11 cellular contexts compared by ENCODE assay signal in the genomic region with DNA sequence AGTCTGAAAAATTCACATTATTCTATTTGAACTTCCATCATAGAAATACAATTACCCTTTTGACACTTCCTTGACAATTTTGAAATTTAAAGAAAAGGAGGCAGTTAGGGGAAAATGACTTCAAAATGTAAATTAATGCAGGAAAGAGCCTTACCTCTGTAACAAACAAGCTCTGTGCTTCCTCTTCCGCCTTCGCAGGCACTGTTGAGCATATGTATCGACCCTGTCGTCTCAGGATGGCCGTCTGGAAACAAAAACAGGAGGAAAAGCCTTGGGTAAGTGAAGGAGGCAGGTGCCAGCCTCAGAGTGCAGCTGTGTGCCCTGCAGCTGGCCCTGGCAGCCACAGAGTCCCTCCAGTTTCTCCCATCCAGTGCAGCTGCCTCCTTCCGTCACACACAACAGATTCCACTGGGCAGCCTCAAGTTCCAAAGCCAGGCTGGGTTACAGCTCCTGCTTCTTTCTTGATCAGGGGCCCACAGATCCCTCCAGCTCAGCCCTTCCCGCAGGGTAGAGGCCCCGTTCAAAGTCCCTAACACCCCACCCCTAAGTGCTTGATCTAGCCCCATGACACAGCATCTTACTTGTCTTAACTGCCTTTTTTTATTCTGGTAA. TPM values are rescaled to one million over a fixed set of nuclear protein-coding genes. Genes with fewer than 3 reads are reported as not detected.
A peak's percentile ranks its signal among the peaks of the same experiment; 100 is the strongest.
DNase-seq lines count a peak whose midpoint lies in the region; ATAC-seq and TF ChIP-seq lines count a peak whose summit lies in the region.
"Had no signal": no experiment of that assay in that cellular context is flagged by ENCODE, and none has a peak within 500 bp of the region (broad histone marks: within the 10 kb centered on the region; RNA-seq: fewer than 3 reads in every experiment).

No MANE protein-coding gene starts in this region.

- peaks cover 23% of the 10 kb centered on the region for H3K9me3 Mint-ChIP-seq in activated T-helper 2 cell treated with anti-CD3 and anti-CD28 coated beads, Interferon-gamma antibody, Interleukin-2, Interleukin-4, amounts not matched to agents 10 μg/mL and 5 μg/mL and 100 μg/mL, durations not matched to agents 14 hours and 24 hours and 36 hours

- no peaks in the 10 kb centered on the region for H3K27me3 Mint-ChIP-seq in activated T-helper 2 cell treated with anti-CD3 and anti-CD28 coated beads, Interferon-gamma antibody, Interleukin-2, Interleukin-4, amounts not matched to agents 10 μg/mL and 5 μg/mL and 100 μg/mL, durations not matched to agents 14 hours and 24 hours and 36 hours (ENCODE audit: low read depth)

- H3K36me3 Mint-ChIP-seq in activated T-helper 2 cell treated with anti-CD3 and anti-CD28 coated beads, Interferon-gamma antibody, Interleukin-2, Interleukin-4, amounts not matched to agents 10 μg/mL and 5 μg/mL and 100 μg/mL, durations not matched to agents 14 hours and 24 hours and 36 hours (ENCODE audit: low read depth): peaks cover 42% of the 10 kb centered on the region

- DNase-seq in Ammon's horn (ENCODE audit: low spot score): peak; percentile 75
- DNase-seq in GM06990 (ENCODE audit: extremely low read depth, insufficient read length): peak; percentile 28
- no peak for DNase-seq in activated T-helper 2 cell treated with anti-CD3 and anti-CD28 coated beads, Interferon-gamma antibody, Interleukin-2, Interleukin-4, amounts not matched to agents 10 μg/mL and 5 μg/mL and 100 μg/mL, durations not matched to agents 14 hours and 24 hours and 36 hours (ENCODE audit: low spot score)
- DNase-seq in mucosa of gallbladder (ENCODE audit: low spot score): peak; percentile 37
- no peak for DNase-seq in RKO (ENCODE audit: low spot score)
- DNase-seq in upper lobe of right lung: no peak
- DNase-seq in iPS-NIHi7 (ENCODE audit: extremely low spot score): no peak
- DNase-seq in central memory CD4-positive, alpha-beta T cell: no peak
- DNase-seq: adrenal gland, NCI-H774 had no signal

- no peak for TF ChIP-seq CTCF in GM06990 (IDR thresholded peaks at IDR 0.05; ENCODE audit: insufficient read depth, low read length, poor library complexity, severe bottlenecking)
- TF ChIP-seq CTCF in upper lobe of right lung (IDR thresholded peaks at IDR 0.05): no peak

- peaks cover 7% of the 10 kb centered on the region for H3K4me1 ChIP-seq in upper lobe of right lung
- H3K4me1 ChIP-seq: adrenal gland, prostate gland had no signal

- H3K4me3 Mint-ChIP-seq in activated T-helper 2 cell treated with anti-CD3 and anti-CD28 coated beads, Interferon-gamma antibody, Interleukin-2, Interleukin-4, amounts not matched to agents 10 μg/mL and 5 μg/mL and 100 μg/mL, durations not matched to agents 14 hours and 24 hours and 36 hours (ENCODE audit: low read depth): peak overlapping the region; percentile 26

- peak overlapping the region; percentile 82 for H3K27ac Mint-ChIP-seq in activated T-helper 2 cell treated with anti-CD3 and anti-CD28 coated beads, Interferon-gamma antibody, Interleukin-2, Interleukin-4, amounts not matched to agents 10 μg/mL and 5 μg/mL and 100 μg/mL, durations not matched to agents 14 hours and 24 hours and 36 hours

- H3K36me3 ChIP-seq in GM06990 (ENCODE audit: control insufficient read depth, insufficient read depth, low read length) (no peaks in the 10 kb centered on the region), upper lobe of right lung (no peaks in the 10 kb centered on the region)
- H3K36me3 ChIP-seq: adrenal gland, prostate gland had no signal

- peaks cover 5% of the 10 kb centered on the region for H3K4me1 Mint-ChIP-seq in activated T-helper 2 cell treated with anti-CD3 and anti-CD28 coated beads, Interferon-gamma antibody, Interleukin-2, Interleukin-4, amounts not matched to agents 10 μg/mL and 5 μg/mL and 100 μg/mL, durations not matched to agents 14 hours and 24 hours and 36 hours (ENCODE audit: low read depth)

- intact Hi-C loops in activated T-helper 2 cell treated with anti-CD3 and anti-CD28 coated beads, Interferon-gamma antibody, Interleukin-2, Interleukin-4, amounts not matched to agents 10 μg/mL and 5 μg/mL and 100 μg/mL, durations not matched to agents 14 hours and 24 hours and 36 hours (cut with micrococcal nuclease): no loop called here
- intact Hi-C loops in upper lobe of right lung (cut with DNase I): no loop called here

- H3K4me3 ChIP-seq in GM06990 (replicated peaks; ENCODE audit: low read depth, low read length) (no peak overlapping the region; the same call in 1 of the 2 replicates), upper lobe of right lung (no peak overlapping the region)
- H3K4me3 ChIP-seq: adrenal gland, prostate gland had no signal

- H3K27ac ChIP-seq in upper lobe of right lung: no peak overlapping the region
- H3K27ac ChIP-seq: adrenal gland, prostate gland had no signal

- no peak for ATAC-seq in upper lobe of right lung

- H3K27me3 ChIP-seq in GM06990 (replicated peaks; ENCODE audit: control insufficient read depth, insufficient read depth, low read length) (no peaks in the 10 kb centered on the region), upper lobe of right lung (no peaks in the 10 kb centered on the region)
- H3K27me3 ChIP-seq: adrenal gland had no signal

- H3K9me3 ChIP-seq in upper lobe of right lung: peaks cover 9% of the 10 kb centered on the region
- H3K9me3 ChIP-seq: adrenal gland, prostate gland had no signal

RNA-seq across cellular contexts. Expression of gene DOCK9, which starts 47.7 kb away (rescaled TPM):
- total RNA-seq in activated T-helper 2 cell treated with anti-CD3 and anti-CD28 coated beads, Interferon-gamma antibody, Interleukin-2, Interleukin-4, amounts not matched to agents 10 μg/mL and 5 μg/mL and 100 μg/mL, durations not matched to agents 14 hours and 24 hours and 36 hours: 36.0 and 40.7 TPM in 2 replicates
- total RNA-seq in mucosa of gallbladder: 72.2 TPM
- total RNA-seq in upper lobe of right lung: 170 TPM

Comparison
In these comparisons a context has a peak if more than half of its experiments do, and no peak if none do; other contexts are left out.
1. DNase-seq: peak in Ammon's horn (single experiment), GM06990 (single experiment) and mucosa of gallbladder (single experiment); none in activated T-helper 2 cell treated with anti-CD3 and anti-CD28 coated beads, Interferon-gamma antibody, Interleukin-2, Interleukin-4, amounts not matched to agents 10 μg/mL and 5 μg/mL and 100 μg/mL, durations not matched to agents 14 hours and 24 hours and 36 hours (single experiment), RKO (single experiment), upper lobe of right lung (single experiment), iPS-NIHi7 (single experiment) and central memory CD4-positive, alpha-beta T cell (single experiment).